Comparison of ENCODE assay signal across 23 cellular contexts in genomic region chr6:961407-961930, GRCh38.
A peak's percentile ranks its signal among the peaks of the same experiment; 100 is the strongest.
DNase-seq lines count a peak whose midpoint lies in the region; ATAC-seq and TF ChIP-seq lines count a peak whose summit lies in the region.
"Had no signal": no experiment of that assay in that cellular context is flagged by ENCODE, and none has a peak within 500 bp of the region (broad histone marks: within the 10 kb centered on the region; RNA-seq: fewer than 3 reads in every experiment).

No MANE protein-coding gene starts in this region.

- H3K36me3 ChIP-seq in GM23338 (ENCODE audit: insufficient read depth) (no peaks in the 10 kb centered on the region), stomach (no peaks in the 10 kb centered on the region)
- H3K36me3 ChIP-seq: SJSA1 had no signal

- H3K27ac ChIP-seq in GM23338 (ENCODE audit: low read depth) (no peak overlapping the region), stomach (no peak overlapping the region)
- H3K27ac ChIP-seq: KMS-11, PC-9, SJSA1 had no signal

- no peak for TF ChIP-seq CTCF in GM23338 (conservative IDR thresholded peaks at IDR 0.05; ENCODE audit: low read depth in 2 of 2)
- TF ChIP-seq CTCF in stomach (IDR thresholded peaks at IDR 0.05): no peak
- TF ChIP-seq CTCF in GM13976 (IDR thresholded peaks at IDR 0.05; ENCODE audit: borderline replicate concordance, control extremely low read depth, extremely low read depth, insufficient read depth, missing control alignments): no peak

- H3K36me3 Mint-ChIP-seq in GM23338 (ENCODE audit: low read depth): no peaks in the 10 kb centered on the region
- H3K36me3 Mint-ChIP-seq: CD14-positive monocyte, IgD-negative memory B cell had no signal

- intact Hi-C loops in stomach (cut with DNase I; ENCODE audit: low total_unique reads): no loop called here

- no peak for DNase-seq in GM23338 (ENCODE audit: low spot score)
- peak; percentile 53 for DNase-seq in cerebellar cortex (ENCODE audit: low spot score)
- peak; percentile 5 for DNase-seq in myocyte (ENCODE audit: low read depth)
- peak; percentile 40 for DNase-seq in stomach
- DNase-seq in T-helper 2 cell: no peak
- DNase-seq in cortex of kidney (lab: John Stamatoyannopoulos, UW): no peak
- no peak for DNase-seq in GM13976 (ENCODE audit: low spot score)
- DNase-seq: DMS53, H7, NCI-H1048, NCI-H1417, NCI-H1694, NCI-H2029 treated with DMSO at 0.1 percent for 48 hours, NCI-H2227 treated with DMSO at 0.1 percent for 48 hours, NCI-H526 treated with DMSO at 0.1 percent for 48 hours, PC-9, Right ventricle myocardium superior, RPMI8226 had no signal

- H3F3A ChIP-seq in GM23338 (replicated peaks; ENCODE audit: low read depth): no peaks in the 10 kb centered on the region

- H3K4me3 ChIP-seq in GM23338: no peak overlapping the region
- H3K4me3 ChIP-seq in stomach: no peak overlapping the region
- H3K4me3 ChIP-seq: PC-9, SJSA1 had no signal

- peak; percentile 63 for ATAC-seq in GM23338

- no peaks in the 10 kb centered on the region for H3K9me3 Mint-ChIP-seq in GM23338

- no peaks in the 10 kb centered on the region for H4K20me1 ChIP-seq in GM23338 (replicated peaks; ENCODE audit: insufficient read depth)

- WGBS in stomach, 5 donors: 45 to 68% (median 59%) methylated on average over 6 to 9 of the region's 9 CpGs

- H3K79me2 ChIP-seq in GM23338 (replicated peaks; ENCODE audit: insufficient read depth): no peaks in the 10 kb centered on the region

- H3K9me2 ChIP-seq in GM23338 (ENCODE audit: insufficient read depth): no peaks in the 10 kb centered on the region

- peaks cover 5% of the 10 kb centered on the region for H3K27me3 Mint-ChIP-seq in GM23338 (ENCODE audit: insufficient read depth, low read depth, poor library complexity)

- H2AFZ ChIP-seq in GM23338: peak overlapping the region; percentile 15; the same call in 1 of the 2 replicates
- H2AFZ ChIP-seq: PC-9 had no signal

- no peaks in the 10 kb centered on the region for H3K9me3 ChIP-seq in stomach
- H3K9me3 ChIP-seq: SJSA1 had no signal

- TF ChIP-seq EP300 in stomach (IDR thresholded peaks at IDR 0.05): no peak

- H3K4me3 Mint-ChIP-seq in GM23338: no peak overlapping the region
- H3K4me3 Mint-ChIP-seq: B cell, CD14-positive monocyte, IgD-negative memory B cell had no signal

- no peak for TF ChIP-seq POLR2A in stomach (IDR thresholded peaks at IDR 0.05)

- in situ Hi-C loops in GM13976 (cut with MboI; ENCODE audit: low sequenced_read_pairs, unreplicated experiment): no loop called here

- H3K4me1 ChIP-seq in GM23338 (ENCODE audit: insufficient read depth): no peaks in the 10 kb centered on the region
- no peaks in the 10 kb centered on the region for H3K4me1 ChIP-seq in stomach

- H3K27me3 ChIP-seq in GM23338 (ENCODE audit: insufficient read depth) (no peaks in the 10 kb centered on the region), stomach (no peaks in the 10 kb centered on the region)
- H3K27me3 ChIP-seq: SJSA1 had no signal

- H3K4me2 ChIP-seq in GM23338: no peak overlapping the region
- H3K4me2 ChIP-seq: KMS-11, PC-9 had no signal

- peaks cover 4% of the 10 kb centered on the region; the same call in 2 of the 3 replicates for H3K4me1 Mint-ChIP-seq in GM23338
- H3K4me1 Mint-ChIP-seq: B cell, CD14-positive monocyte, IgD-negative memory B cell had no signal

- no peak overlapping the region for H3K27ac Mint-ChIP-seq in GM23338
- H3K27ac Mint-ChIP-seq: B cell, CD14-positive monocyte, IgD-negative memory B cell had no signal

TF ChIP-seq in GM23338, 12 proteins besides CTCF, POLR2A, EP300 and RAD21:
- TF ChIP-seq STAT1 (IDR thresholded peaks at IDR 0.05; ENCODE audit: unreplicated experiment): no peak
- TF ChIP-seq ETS1 (IDR thresholded peaks at IDR 0.05): no peak
- TF ChIP-seq POLR2AphosphoS5 (IDR thresholded peaks at IDR 0.05; ENCODE audit: low read depth): no peak
- no peak for TF ChIP-seq JUNB (IDR thresholded peaks at IDR 0.05; ENCODE audit: unreplicated experiment)
- TF ChIP-seq EZH2phosphoT487 (IDR thresholded peaks at IDR 0.05; ENCODE audit: unreplicated experiment): no peak
TF ChIP-seq in GM23338: peak in this region for 0.

Comparison
In these comparisons a context has a peak if more than half of its experiments do, and no peak if none do; other contexts are left out.
1. DNase-seq: peak in cerebellar cortex (single experiment), myocyte (single experiment) and stomach (single experiment); none in GM23338 (single experiment), T-helper 2 cell (0 of 5), cortex of kidney (single experiment) and GM13976 (single experiment).